8 cellular contexts compared by ENCODE assay signal in genomic region chr9:100602302-100602930, GRCh38. TPM values are rescaled to one million over a fixed set of nuclear protein-coding genes. Genes with fewer than 3 reads are reported as not detected.
A peak's percentile ranks its signal among the peaks of the same experiment; 100 is the strongest.
DNase-seq lines count a peak whose midpoint lies in the region; TF ChIP-seq lines count a peak whose summit lies in the region.

No MANE protein-coding gene starts in this region.

- TF ChIP-seq CTCF in GM12864 (IDR thresholded peaks at IDR 0.05; ENCODE audit: low read depth, low read length, missing control alignments) (peak; percentile 59), right atrium auricular region (IDR thresholded peaks at IDR 0.05) (peak; percentile 23 to 66), testis (IDR thresholded peaks at IDR 0.05) (peak; percentile 19 to 59 (median 34))

- H3K4me1 ChIP-seq in right atrium auricular region (peaks cover 0 to 9% of the 10 kb centered on the region in 2 donors), testis (no peaks in the 10 kb centered on the region)

- H3K9me3 ChIP-seq in right atrium auricular region (no peaks in the 10 kb centered on the region), testis (no peaks in the 10 kb centered on the region)

- H3K27me3 ChIP-seq in right atrium auricular region (no peaks in the 10 kb centered on the region), testis (no peaks in the 10 kb centered on the region)

- WGBS in testis, 2 donors = 57 to 66% methylated on average over 3 of the region's 3 CpGs

- DNase-seq in GM12864 (ENCODE audit: low read depth) (no peak), NCI-H1694 (lab: John Stamatoyannopoulos, UW) (peak; percentile 42), SW 1271 (lab: John Stamatoyannopoulos, UW) (peak; percentile 12 to 60), right atrium auricular region (ENCODE audit: low spot score) (no peak), testis (peak; percentile 43), T1000 (lab: John Stamatoyannopoulos, UW) (no peak)
- no peak for DNase-seq in stimulated activated CD8-positive, alpha-beta memory T cell treated with anti-CD3 and anti-CD28 coated beads, Interleukin-4, amount 100 ng/mL, for 48 hours
- DNase-seq in stimulated activated CD4-positive, alpha-beta T cell treated with anti-CD3 and anti-CD28 coated beads, Interleukin-4, amount 100 ng/mL, for 1 hour = no peak

- H3K4me3 ChIP-seq in GM12864 (ENCODE audit: low read depth, low read length) (no peak overlapping the region), right atrium auricular region (no peak overlapping the region), testis (no peak overlapping the region)

- intact Hi-C loops in testis (cut with DNase I; ENCODE audit: low total_unique reads) = no loop called here

- H3K36me3 ChIP-seq in right atrium auricular region = no peaks in the 10 kb centered on the region
- H3K36me3 ChIP-seq in testis (ENCODE audit: low read depth, missing control alignments) = no peaks in the 10 kb centered on the region

- no peak for TF ChIP-seq POLR2A in testis (IDR thresholded peaks at IDR 0.05)

- H3K27ac ChIP-seq in right atrium auricular region = no peak overlapping the region
- H3K27ac ChIP-seq in testis = no peak overlapping the region

RNA-seq across cellular contexts. Expression of gene CAVIN4, which starts 24.5 kb away (rescaled TPM):
- total RNA-seq in right atrium auricular region (10 to 100 TPM; 33.3 to 41.2 TPM), testis (1 to 10 TPM; 2.7 to 3.5 TPM)
- polyA plus RNA-seq in testis (ENCODE audit: insufficient read depth, low read depth, low replicate concordance) = 3.7 TPM

Comparison
In these comparisons a context has a peak if more than half of its experiments do, and no peak if none do; other contexts are left out.
1. DNase-seq: peak in NCI-H1694 (single experiment), SW 1271 (2 of 2) and testis (single experiment); none in GM12864 (single experiment), right atrium auricular region (single experiment), stimulated activated CD8-positive, alpha-beta memory T cell treated with anti-CD3 and anti-CD28 coated beads, Interleukin-4, amount 100 ng/mL, for 48 hours (single experiment), stimulated activated CD4-positive, alpha-beta T cell treated with anti-CD3 and anti-CD28 coated beads, Interleukin-4, amount 100 ng/mL, for 1 hour (single experiment) and T1000 (single experiment).
2. RNA of gene CAVIN4, which starts 24.5 kb away (total RNA-seq): 33.3 to 41.2 TPM in right atrium auricular region; 2.7 to 3.5 TPM in testis; every median in the first group is over 4 times any median in the second.
3. Peak in every context shown above with its lines, with median percentiles within 50 percentile points of each other: CTCF ChIP-seq.